Comparison of ENCODE assay signal across 1 cellular context in genomic region chr14:98835051-98835824, GRCh38.
TF ChIP-seq lines count a peak whose summit lies in the region.

No MANE protein-coding gene starts in this region.

TF ChIP-seq in HepG2, 621 proteins besides CTCF, POLR2A, EP300 and RAD21 (continued from another document):
- no peak for TF ChIP-seq BCLAF1 (IDR thresholded peaks at IDR 0.05)
- TF ChIP-seq, protein P1, sequence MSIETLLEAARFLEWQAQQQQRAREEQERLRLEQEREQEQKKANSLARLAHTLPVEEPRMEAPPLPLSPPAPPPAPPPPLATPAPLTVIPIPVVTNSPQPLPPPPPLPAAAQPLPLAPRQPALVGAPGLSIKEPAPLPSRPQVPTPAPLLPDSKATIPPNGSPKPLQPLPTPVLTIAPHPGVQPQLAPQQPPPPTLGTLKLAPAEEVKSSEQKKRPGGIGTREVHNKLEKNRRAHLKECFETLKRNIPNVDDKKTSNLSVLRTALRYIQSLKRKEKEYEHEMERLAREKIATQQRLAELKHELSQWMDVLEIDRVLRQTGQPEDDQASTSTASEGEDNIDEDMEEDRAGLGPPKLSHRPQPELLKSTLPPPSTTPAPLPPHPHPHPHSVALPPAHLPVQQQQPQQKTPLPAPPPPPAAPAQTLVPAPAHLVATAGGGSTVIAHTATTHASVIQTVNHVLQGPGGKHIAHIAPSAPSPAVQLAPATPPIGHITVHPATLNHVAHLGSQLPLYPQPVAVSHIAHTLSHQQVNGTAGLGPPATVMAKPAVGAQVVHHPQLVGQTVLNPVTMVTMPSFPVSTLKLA (IDR thresholded peaks at IDR 0.05), result peak; percentile 52
TF ChIP-seq in HepG2: peak in this region for 2.
